7 cellular contexts compared by ENCODE assay signal in genomic region chr2:10298777-10299176, GRCh38. TPM values are rescaled to one million over a fixed set of nuclear protein-coding genes. Genes with fewer than 3 reads are reported as not detected.
A peak's percentile ranks its signal among the peaks of the same experiment; 100 is the strongest.
DNase-seq lines count a peak whose midpoint lies in the region; ATAC-seq and TF ChIP-seq lines count a peak whose summit lies in the region.
"Not testable (repeated sequence)": the region's sequence is repeated elsewhere in the genome, so short reads cannot be mapped to it uniquely, and the experiment has no call there.

No MANE protein-coding gene starts in this region.

- intact Hi-C loops in IMR-90 (cut with micrococcal nuclease); dendritic cell treated with granulocyte-macrophage colony-stimulating factor and Interleukin-4, amounts not matched to agents 40 ng/mL and 50 ng/mL, for 4 days (cut with micrococcal nuclease); natural killer cell (cut with micrococcal nuclease): not testable (repeated sequence)

- not testable (repeated sequence) for DNase-seq in IMR-90; SK-N-SH; activated naive CD4-positive, alpha-beta T cell treated with anti-CD3 and anti-CD28 coated beads, Interleukin-2, amount 10 ng/mL, durations not matched to agents 7 days and 5 days; natural killer cell; stimulated activated effector memory CD8-positive, alpha-beta T cell treated with anti-CD3 and anti-CD28 coated beads, Interleukin-12 subunit alpha, Interleukin-12 subunit beta, amount 100 ng/mL, for 72 hours (ENCODE audit: low spot score in 2 of 2)

- H3K9me3 Mint-ChIP-seq in activated naive CD4-positive, alpha-beta T cell treated with anti-CD3 and anti-CD28 coated beads, Interleukin-2, amount 10 ng/mL, durations not matched to agents 7 days and 5 days; dendritic cell treated with granulocyte-macrophage colony-stimulating factor and Interleukin-4, amounts not matched to agents 40 ng/mL and 50 ng/mL, for 4 days; natural killer cell; stimulated activated effector memory CD8-positive, alpha-beta T cell treated with anti-CD3 and anti-CD28 coated beads, Interleukin-12 subunit alpha, Interleukin-12 subunit beta, amount 100 ng/mL, for 72 hours: not testable (repeated sequence)

- H2BK20ac ChIP-seq in IMR-90 (ENCODE audit: low read depth, low read length) = not testable (repeated sequence)

- peaks cover 4 to 10% (median 9%) of the 10 kb centered on the region in 11 experiments; a peak in 16 of 22 replicates for H4K20me1 ChIP-seq in BLaER1 treated with 17β-estradiol and CSF1 and Interleukin-3, amounts not matched to agents 10 nM and 100 nM
- not testable (repeated sequence) for H4K20me1 ChIP-seq in IMR-90 (ENCODE audit: insufficient read depth, low read length); SK-N-SH (ENCODE audit: insufficient read depth)

- peaks cover 48 to 72% (median 58%) of the 10 kb centered on the region in 10 experiments for H3K4me1 ChIP-seq in BLaER1 treated with 17β-estradiol and CSF1 and Interleukin-3, amounts not matched to agents 10 nM and 100 nM
- not testable (repeated sequence) for H3K4me1 ChIP-seq in IMR-90 (ENCODE audit: control insufficient read depth, insufficient read depth, low read length)
- H3K4me1 ChIP-seq in SK-N-SH (ENCODE audit: control insufficient read depth in 1 of 2, insufficient read depth in 2 of 2, low read depth in 1 of 2, low read length in 1 of 2) = peaks cover 13 to 30% of the 10 kb centered on the region in 2 experiments

- H3K36me3 Mint-ChIP-seq in activated naive CD4-positive, alpha-beta T cell treated with anti-CD3 and anti-CD28 coated beads, Interleukin-2, amount 10 ng/mL, durations not matched to agents 7 days and 5 days; dendritic cell treated with granulocyte-macrophage colony-stimulating factor and Interleukin-4, amounts not matched to agents 40 ng/mL and 50 ng/mL, for 4 days (ENCODE audit: low read depth); natural killer cell; stimulated activated effector memory CD8-positive, alpha-beta T cell treated with anti-CD3 and anti-CD28 coated beads, Interleukin-12 subunit alpha, Interleukin-12 subunit beta, amount 100 ng/mL, for 72 hours: not testable (repeated sequence)

- not testable (repeated sequence) for H3K18ac ChIP-seq in IMR-90 (ENCODE audit: low read depth, low read length)

- H4K5ac ChIP-seq in IMR-90 (ENCODE audit: low read depth, low read length) = not testable (repeated sequence)

- H3K4ac ChIP-seq in IMR-90 (ENCODE audit: low read depth, low read length) = not testable (repeated sequence)

- H3K14ac ChIP-seq in IMR-90 (replicated peaks; ENCODE audit: low read depth, low read length) = not testable (repeated sequence)

- POLR2A ChIA-PET in IMR-90 (lab: Charles Lee; ENCODE audit: unreplicated experiment) = not testable (repeated sequence)
- POLR2A ChIA-PET in SK-N-SH (lab: Yijun Ruan, JAX) = interaction anchor here (1.3 to 1.8 kb wide), 4 partner anchors 8 to 173 kb away, joined by 4 to 23 read pairs (median 5); no protein-coding TSS in a partner anchor

- H3K9me2 ChIP-seq in SK-N-SH = not testable (repeated sequence)

- H4K91ac ChIP-seq in IMR-90 (ENCODE audit: insufficient read depth, low read depth, low read length) = not testable (repeated sequence)

- H4K8ac ChIP-seq in IMR-90 (ENCODE audit: low read depth in 2 of 2, low read length in 2 of 2) = not testable (repeated sequence)

- H2AK9ac ChIP-seq in IMR-90 (replicated peaks; ENCODE audit: low read depth, low read length, poor library complexity) = not testable (repeated sequence)

- TF ChIP-seq POLR2A in IMR-90 (IDR thresholded peaks at IDR 0.05; ENCODE audit: low read depth, low read length) = not testable (repeated sequence)

- H3K27me3 ChIP-seq in BLaER1 treated with 17β-estradiol and CSF1 and Interleukin-3, amounts not matched to agents 10 nM and 100 nM; IMR-90 (ENCODE audit: control insufficient read depth, insufficient read depth, low read length); SK-N-SH (ENCODE audit: insufficient read depth): not testable (repeated sequence)

- H2AFZ ChIP-seq in IMR-90 (replicated peaks; ENCODE audit: low read length, poor library complexity); SK-N-SH (ENCODE audit: low read depth): not testable (repeated sequence)

- ATAC-seq in IMR-90 (ENCODE audit: low read depth); natural killer cell; stimulated activated effector memory CD8-positive, alpha-beta T cell treated with anti-CD3 and anti-CD28 coated beads, Interleukin-12 subunit alpha, Interleukin-12 subunit beta, amount 100 ng/mL, for 72 hours: not testable (repeated sequence)

- not testable (repeated sequence) for H3K79me1 ChIP-seq in IMR-90 (ENCODE audit: low read depth in 1 of 2, low read length in 2 of 2)

- not testable (repeated sequence) for H2AK5ac ChIP-seq in IMR-90 (ENCODE audit: low read depth, low read length)

- peak overlapping the region; percentile 70 for H3K27ac Mint-ChIP-seq in activated naive CD4-positive, alpha-beta T cell treated with anti-CD3 and anti-CD28 coated beads, Interleukin-2, amount 10 ng/mL, durations not matched to agents 7 days and 5 days
- H3K27ac Mint-ChIP-seq in dendritic cell treated with granulocyte-macrophage colony-stimulating factor and Interleukin-4, amounts not matched to agents 40 ng/mL and 50 ng/mL, for 4 days = peak overlapping the region; percentile 51
- peak overlapping the region; percentile 3 to 64 for H3K27ac Mint-ChIP-seq in natural killer cell
- H3K27ac Mint-ChIP-seq in stimulated activated effector memory CD8-positive, alpha-beta T cell treated with anti-CD3 and anti-CD28 coated beads, Interleukin-12 subunit alpha, Interleukin-12 subunit beta, amount 100 ng/mL, for 72 hours = peak overlapping the region; percentile 74

- TF ChIP-seq EP300 in SK-N-SH (IDR thresholded peaks at IDR 0.05; ENCODE audit: borderline replicate concordance in 1 of 2, low read depth in 1 of 2, low read length in 1 of 2) = not testable (repeated sequence)

- peak overlapping the region in 10 of 11 experiments; percentile 62 to 93 (median 88); a peak in 20 of 22 replicates for H3K27ac ChIP-seq in BLaER1 treated with 17β-estradiol and CSF1 and Interleukin-3, amounts not matched to agents 10 nM and 100 nM
- H3K27ac ChIP-seq in IMR-90 (ENCODE audit: insufficient read depth, low read length) (peak overlapping the region; percentile 38; the same call in 1 of the 2 replicates), SK-N-SH (ENCODE audit: low read depth in 2 of 2, low read length in 1 of 2) (peak overlapping the region; percentile 61 to 97; a peak in 3 of 4 replicates)

- in situ Hi-C loops in IMR-90 (cut with MboI; ENCODE audit: low sequenced_read_pairs) = not testable (repeated sequence)

- TF ChIP-seq CTCF in IMR-90 (conservative IDR thresholded peaks at IDR 0.05; ENCODE audit: low read depth, low read length); SK-N-SH (IDR thresholded peaks at IDR 0.05); natural killer cell (IDR thresholded peaks at IDR 0.05): not testable (repeated sequence)

- peak overlapping the region; percentile 75 to 97 (median 87) for H3K4me2 ChIP-seq in BLaER1 treated with 17β-estradiol and CSF1 and Interleukin-3, amounts not matched to agents 10 nM and 100 nM
- not testable (repeated sequence) for H3K4me2 ChIP-seq in IMR-90 (ENCODE audit: low read depth, low read length)
- peak overlapping the region; percentile 66; the same call in 1 of the 2 replicates for H3K4me2 ChIP-seq in SK-N-SH

- CTCF ChIA-PET in IMR-90 (lab: Yijun Ruan, JAX) = not testable (repeated sequence)
- CTCF ChIA-PET in SK-N-SH (lab: Yijun Ruan, JAX) = interaction anchor here (1.0 to 1.7 kb wide), 12 partner anchors 8 to 175 kb away, joined by 3 to 15 read pairs (median 3); no protein-coding TSS in a partner anchor
- CTCF ChIA-PET in activated naive CD4-positive, alpha-beta T cell treated with anti-CD3 and anti-CD28 coated beads, Interleukin-2, amount 10 ng/mL, durations not matched to agents 7 days and 5 days (lab: Charles Lee) = interaction anchor here (3.6 kb wide), 1 partner anchor 110 kb away, joined by 13 read pairs; no protein-coding TSS in a partner anchor

- H3K4me3 ChIP-seq in BLaER1 treated with 17β-estradiol and CSF1 and Interleukin-3, amounts not matched to agents 10 nM and 100 nM = peak overlapping the region in 5 of 10 experiments; percentile 17 to 51 (median 33); a peak in 3 of 20 replicates
- not testable (repeated sequence) for H3K4me3 ChIP-seq in IMR-90 (ENCODE audit: insufficient read depth, low read depth, low read length); SK-N-SH (ENCODE audit: low read depth in 2 of 2, low read length in 1 of 2)

- dilution Hi-C loops in IMR-90 (cut with HindIII; ENCODE audit: low sequenced_read_pairs, unreplicated experiment) = not testable (repeated sequence)

- peaks cover 11% of the 10 kb centered on the region for H3F3A ChIP-seq in SK-N-SH (replicated peaks; ENCODE audit: insufficient read depth)

- H3K56ac ChIP-seq in IMR-90 (ENCODE audit: extremely low read depth, insufficient read depth, low read length) = not testable (repeated sequence)

- H2BK5ac ChIP-seq in IMR-90 (ENCODE audit: low read depth, low read length, poor library complexity, severe bottlenecking) = not testable (repeated sequence)

- not testable (repeated sequence) for H2BK15ac ChIP-seq in IMR-90 (ENCODE audit: low read depth, low read length)

- not testable (repeated sequence) for H3K23ac ChIP-seq in IMR-90 (ENCODE audit: low read depth, low read length)

- TF ChIP-seq RAD21 in IMR-90 (IDR thresholded peaks at IDR 0.05; ENCODE audit: low read length); SK-N-SH (IDR thresholded peaks at IDR 0.05; ENCODE audit: low read length): not testable (repeated sequence)

- H3K79me2 ChIP-seq in SK-N-SH (ENCODE audit: insufficient read depth) = not testable (repeated sequence)

- not testable (repeated sequence) for H3K4me3 Mint-ChIP-seq in activated naive CD4-positive, alpha-beta T cell treated with anti-CD3 and anti-CD28 coated beads, Interleukin-2, amount 10 ng/mL, durations not matched to agents 7 days and 5 days; dendritic cell treated with granulocyte-macrophage colony-stimulating factor and Interleukin-4, amounts not matched to agents 40 ng/mL and 50 ng/mL, for 4 days; natural killer cell; stimulated activated effector memory CD8-positive, alpha-beta T cell treated with anti-CD3 and anti-CD28 coated beads, Interleukin-12 subunit alpha, Interleukin-12 subunit beta, amount 100 ng/mL, for 72 hours

- not testable (repeated sequence) for H3K27me3 Mint-ChIP-seq in activated naive CD4-positive, alpha-beta T cell treated with anti-CD3 and anti-CD28 coated beads, Interleukin-2, amount 10 ng/mL, durations not matched to agents 7 days and 5 days; dendritic cell treated with granulocyte-macrophage colony-stimulating factor and Interleukin-4, amounts not matched to agents 40 ng/mL and 50 ng/mL, for 4 days; natural killer cell (ENCODE audit: low read depth in 2 of 2)

- H3K36me3 ChIP-seq in BLaER1 treated with 17β-estradiol and CSF1 and Interleukin-3, amounts not matched to agents 10 nM and 100 nM; IMR-90 (ENCODE audit: control insufficient read depth, insufficient read depth, low read length); SK-N-SH (replicated peaks in 1 of 2; ENCODE audit: control insufficient read depth in 1 of 2, insufficient read depth in 2 of 2, low read length in 1 of 2): not testable (repeated sequence)

- peaks cover 52% of the 10 kb centered on the region for H3K4me1 Mint-ChIP-seq in activated naive CD4-positive, alpha-beta T cell treated with anti-CD3 and anti-CD28 coated beads, Interleukin-2, amount 10 ng/mL, durations not matched to agents 7 days and 5 days
- peaks cover 60% of the 10 kb centered on the region for H3K4me1 Mint-ChIP-seq in dendritic cell treated with granulocyte-macrophage colony-stimulating factor and Interleukin-4, amounts not matched to agents 40 ng/mL and 50 ng/mL, for 4 days (ENCODE audit: low read depth)
- H3K4me1 Mint-ChIP-seq in natural killer cell = peaks cover 31 to 43% of the 10 kb centered on the region in 2 donors
- H3K4me1 Mint-ChIP-seq in stimulated activated effector memory CD8-positive, alpha-beta T cell treated with anti-CD3 and anti-CD28 coated beads, Interleukin-12 subunit alpha, Interleukin-12 subunit beta, amount 100 ng/mL, for 72 hours = peaks cover 44% of the 10 kb centered on the region

- H3K9me1 ChIP-seq in IMR-90 (ENCODE audit: insufficient read depth, low read length) = peaks cover 14% of the 10 kb centered on the region; the same call in 1 of the 2 replicates

- not testable (repeated sequence) for BruUV-seq in IMR-90 (replicated peaks; lab: Mats Ljungman, UMichigan)

- H3K9me3 ChIP-seq in BLaER1 treated with 17β-estradiol and CSF1 and Interleukin-3, amounts not matched to agents 10 nM and 100 nM (replicated peaks in 1 of 11) = peaks cover 14 to 32% (median 26%) of the 10 kb centered on the region in 11 experiments
- not testable (repeated sequence) for H3K9me3 ChIP-seq in IMR-90 (ENCODE audit: control insufficient read depth, insufficient read depth, low read length); SK-N-SH

- H2BK120ac ChIP-seq in IMR-90 (ENCODE audit: low read depth, low read length) = not testable (repeated sequence)

- peak overlapping the region in 8 of 11 experiments; percentile 66 to 81 (median 77); a peak in 14 of 22 replicates for H3K9ac ChIP-seq in BLaER1 treated with 17β-estradiol and CSF1 and Interleukin-3, amounts not matched to agents 10 nM and 100 nM
- not testable (repeated sequence) for H3K9ac ChIP-seq in IMR-90 (ENCODE audit: low read depth, low read length); SK-N-SH

RNA-seq across cellular contexts. Expression of gene HPCAL1, which starts 3.9 kb away (rescaled TPM):
- total RNA-seq in IMR-90 (2012; rRNA removed) (8.2 and 9.4 TPM in 2 replicates), natural killer cell (10 to 100 TPM; 31.1 to 45.2 (median 39.8) TPM)
- polyA plus RNA-seq in IMR-90 (2012; rRNA removed) (31.0 and 33.7 TPM in 2 replicates), SK-N-SH (2012; rRNA removed) (34.6 and 77.0 TPM in 2 replicates)
- 25.5 and 52.7 TPM in 2 replicates for polyA plus RNA-seq in IMR-90 (2012; cell fraction: cytosol; rRNA removed)
- polyA plus RNA-seq in IMR-90 (2012; cell fraction: nucleus; rRNA removed; ENCODE audit: low replicate concordance) = 18.3 and 34.8 TPM in 2 replicates
- 42.6 and 64.9 TPM in 2 replicates for polyA plus RNA-seq in SK-N-SH (2012; cell fraction: cytosol; rRNA removed)
- 45.4 and 53.6 TPM in 2 replicates for polyA plus RNA-seq in SK-N-SH (2012; cell fraction: nucleus; rRNA removed)

Comparison
In these comparisons a context has a peak if more than half of its experiments do, and no peak if none do; other contexts are left out.
1. H3K27ac ChIP-seq: peak in every context shown above with its lines; median percentile 88 in BLaER1 treated with 17β-estradiol and CSF1 and Interleukin-3, amounts not matched to agents 10 nM and 100 nM; 79 in SK-N-SH; 38 in IMR-90.